Comparison of ENCODE assay signal across 1 cellular context in genomic region chr11:66546368-66546965, GRCh38.
TF ChIP-seq lines count a peak whose summit lies in the region.

TSS of gene ACTN3 (plus strand) at chr11:66546903. CDS start at chr11:66546938, 35 bp downstream.

TF ChIP-seq in K562, 482 proteins besides CTCF, POLR2A, EP300 and RAD21 (continued from another document):
- TF ChIP-seq ETS2 (tag; IDR thresholded peaks at IDR 0.05; ENCODE audit: borderline replicate concordance, poor library complexity, severe bottlenecking): no peak
- TF ChIP-seq BRF2 (IDR thresholded peaks at IDR 0.05; ENCODE audit: borderline replicate concordance, insufficient read depth, insufficient read length): no peak
- TF ChIP-seq POLR3G (IDR thresholded peaks at IDR 0.05; ENCODE audit: extremely low read depth, insufficient read length, insufficient replicate concordance): no peak
- no peak for TF ChIP-seq ZNF76 (CRISPR knock-in tag; IDR thresholded peaks at IDR 0.05; ENCODE audit: borderline replicate concordance)
- no peak for TF ChIP-seq ZNF699 (CRISPR knock-in tag; IDR thresholded peaks at IDR 0.05; ENCODE audit: insufficient replicate concordance)
- peak; percentile 7; the same call in 1 of the 2 replicates for TF ChIP-seq SP1 (CRISPR knock-in tag; IDR thresholded peaks at IDR 0.05)
- no peak for TF ChIP-seq BRD4 (IDR thresholded peaks at IDR 0.05)
- no peak for TF ChIP-seq POLR2H (tag; IDR thresholded peaks at IDR 0.05; ENCODE audit: low read depth)
- TF ChIP-seq TFAM (CRISPR knock-in tag; conservative IDR thresholded peaks at IDR 0.05): no peak
- no peak for TF ChIP-seq ARID4B (CRISPR knock-in tag; IDR thresholded peaks at IDR 0.05)
- no peak for TF ChIP-seq SMARCC2 (IDR thresholded peaks at IDR 0.05; ENCODE audit: low read depth)
- 0 out of 2 replicates have a peak, but pooled peaks have one; percentile 80 for TF ChIP-seq PHB (CRISPR knock-in tag; IDR thresholded peaks at IDR 0.05)
- TF ChIP-seq ZNF592 (IDR thresholded peaks at IDR 0.05): no peak
- no peak for TF ChIP-seq NRF1 (conservative IDR thresholded peaks at IDR 0.05 in 1 of 2, IDR thresholded peaks at IDR 0.05 in 1 of 2)
- TF ChIP-seq PHB2 (IDR thresholded peaks at IDR 0.05; ENCODE audit: low read depth): no peak
- TF ChIP-seq ZNF551 (CRISPR knock-in tag; IDR thresholded peaks at IDR 0.05): no peak
- TF ChIP-seq IRF9 (tag; IDR thresholded peaks at IDR 0.05): no peak
- peak; percentile 92 for TF ChIP-seq BRD9 (IDR thresholded peaks at IDR 0.05; ENCODE audit: low read depth, partially characterized antibody)
- no peak for TF ChIP-seq ELF2 (CRISPR knock-in tag; IDR thresholded peaks at IDR 0.05)
- TF ChIP-seq ZNF668 (CRISPR knock-in tag; IDR thresholded peaks at IDR 0.05): no peak
- TF ChIP-seq ZNF584 (CRISPR knock-in tag; IDR thresholded peaks at IDR 0.05; ENCODE audit: low read depth): no peak
- TF ChIP-seq SLC30A9 (CRISPR knock-in tag; IDR thresholded peaks at IDR 0.05): no peak
- TF ChIP-seq KAT7 (CRISPR knock-in tag; IDR thresholded peaks at IDR 0.05; ENCODE audit: borderline replicate concordance): 0 out of 2 replicates have a peak, but pooled peaks have one; percentile 16
TF ChIP-seq in K562: peak in this region for 39.
